10 cellular contexts compared by ENCODE assay signal in genomic region chr10:92242380-92242779, GRCh38. TPM values are rescaled to one million over a fixed set of nuclear protein-coding genes. Genes with fewer than 3 reads are reported as not detected.
DNase-seq lines count a peak whose midpoint lies in the region; ATAC-seq, FAIRE-seq and TF ChIP-seq lines count a peak whose summit lies in the region.
"Had no signal": no experiment of that assay in that cellular context is flagged by ENCODE, and none has a peak within 500 bp of the region (broad histone marks: within the 10 kb centered on the region; RNA-seq: fewer than 3 reads in every experiment).

No MANE protein-coding gene starts in this region.

- peaks cover 9% of the 10 kb centered on the region for H3K36me3 Mint-ChIP-seq in activated B cell treated with CpG ODN at 0.5 μM for 24 hours (ENCODE audit: low read depth)
- no peaks in the 10 kb centered on the region for H3K36me3 Mint-ChIP-seq in type B pancreatic cell

- H3K27me3 Mint-ChIP-seq in activated B cell treated with CpG ODN at 0.5 μM for 24 hours (no peaks in the 10 kb centered on the region), type B pancreatic cell (peaks cover 34% of the 10 kb centered on the region)

- H3K9me3 ChIP-seq in right atrium auricular region (no peaks in the 10 kb centered on the region), muscle layer of duodenum (ENCODE audit: control insufficient read depth in 1 of 2, low read length in 2 of 2) (no peaks in the 10 kb centered on the region)
- H3K9me3 ChIP-seq: BLaER1 had no signal

- CTCF ChIA-PET in activated B cell treated with CpG ODN at 0.5 μM for 24 hours (lab: Charles Lee), result no interaction called here

- H3K4me1 Mint-ChIP-seq in activated B cell treated with CpG ODN at 0.5 μM for 24 hours (peaks cover 39% of the 10 kb centered on the region), type B pancreatic cell (ENCODE audit: unreplicated experiment) (peaks cover 23% of the 10 kb centered on the region)

- intact Hi-C loops in Right ventricle myocardium inferior (cut with DNase I), result loop anchor here (5.0 kb wide), 1 partner anchor 190 kb away; no protein-coding TSS in a partner anchor
- intact Hi-C loops in activated B cell treated with CpG ODN at 0.5 μM for 24 hours (cut with micrococcal nuclease), result no loop called here

- H3K4me1 ChIP-seq in right atrium auricular region (peaks cover 0 to 35% of the 10 kb centered on the region in 2 donors), muscle layer of duodenum (ENCODE audit: control insufficient read depth in 1 of 2, insufficient read depth in 2 of 2, low read length in 2 of 2) (peaks cover 13 to 16% of the 10 kb centered on the region in 2 donors)

- H3K36me3 ChIP-seq in right atrium auricular region, result no peaks in the 10 kb centered on the region
- no peaks in the 10 kb centered on the region for H3K36me3 ChIP-seq in muscle layer of duodenum (ENCODE audit: control insufficient read depth in 1 of 2, insufficient read depth in 2 of 2, low read length in 2 of 2)

- no peaks in the 10 kb centered on the region for H3K9me3 Mint-ChIP-seq in activated B cell treated with CpG ODN at 0.5 μM for 24 hours
- H3K9me3 Mint-ChIP-seq in type B pancreatic cell, result no peaks in the 10 kb centered on the region
- H3K9me3 Mint-ChIP-seq: stimulated activated naive CD8-positive, alpha-beta T cell treated with anti-CD3 and anti-CD28 coated beads, Interleukin-15, amount 100 ng/mL, for 72 hours had no signal

- H3K27ac Mint-ChIP-seq in activated B cell treated with CpG ODN at 0.5 μM for 24 hours (no peak overlapping the region), type B pancreatic cell (no peak overlapping the region)
- H3K27ac Mint-ChIP-seq: stimulated activated naive CD8-positive, alpha-beta T cell treated with anti-CD3 and anti-CD28 coated beads, Interleukin-15, amount 100 ng/mL, for 72 hours had no signal

- no peak for TF ChIP-seq CTCF in right atrium auricular region (IDR thresholded peaks at IDR 0.05)
- no peak for TF ChIP-seq CTCF in activated B cell treated with CpG ODN at 0.5 μM for 24 hours (IDR thresholded peaks at IDR 0.05)
- TF ChIP-seq CTCF in type B pancreatic cell (conservative IDR thresholded peaks at IDR 0.05), result no peak

- ATAC-seq in Right ventricle myocardium inferior (no peak), activated B cell treated with CpG ODN at 0.5 μM for 24 hours (ENCODE audit: low read depth) (no peak)
- ATAC-seq: stimulated activated naive CD8-positive, alpha-beta T cell treated with anti-CD3 and anti-CD28 coated beads, Interleukin-15, amount 100 ng/mL, for 72 hours had no signal

- no peak for TF ChIP-seq POLR2A in GM12891 (IDR thresholded peaks at IDR 0.05; ENCODE audit: low read depth, low read length)

- H3K27ac ChIP-seq in right atrium auricular region (peak overlapping the region; percentile 92), muscle layer of duodenum (ENCODE audit: low read length) (peak overlapping the region; percentile 5)
- H3K27ac ChIP-seq: BLaER1 had no signal

- no peak for FAIRE-seq in GM12891 (lab: Jason Lieb, UNC)

- H3K4me3 ChIP-seq in right atrium auricular region (peak overlapping the region; percentile 38 to 73), muscle layer of duodenum (ENCODE audit: low read depth in 1 of 2, low read length in 2 of 2) (no peak overlapping the region)

- DNase-seq in right atrium auricular region (ENCODE audit: low spot score) (no peak), Right ventricle myocardium inferior (ENCODE audit: missing footprints) (no peak), activated B cell treated with CpG ODN at 0.5 μM for 24 hours (no peak), type B pancreatic cell (ENCODE audit: extremely low spot score, unreplicated experiment) (no peak), GM12891 (ENCODE audit: insufficient read length, low spot score) (no peak), NCI-H446 (lab: John Stamatoyannopoulos, UW) (no peak), NCI-H1105 treated with DMSO at 0.1 percent for 48 hours (lab: John Stamatoyannopoulos, UW) (no peak)
- DNase-seq: stimulated activated naive CD8-positive, alpha-beta T cell treated with anti-CD3 and anti-CD28 coated beads, Interleukin-15, amount 100 ng/mL, for 72 hours had no signal

- peak overlapping the region; percentile 13 for H3K4me3 Mint-ChIP-seq in activated B cell treated with CpG ODN at 0.5 μM for 24 hours
- H3K4me3 Mint-ChIP-seq in type B pancreatic cell, result peak overlapping the region; percentile 86

- H3K27me3 ChIP-seq in right atrium auricular region (no peaks in the 10 kb centered on the region), muscle layer of duodenum (ENCODE audit: low read depth, low read length) (no peaks in the 10 kb centered on the region)

- POLR2A ChIA-PET in activated B cell treated with CpG ODN at 0.5 μM for 24 hours (lab: Charles Lee), result no interaction called here

TF ChIP-seq in GM12891, 5 proteins besides CTCF, POLR2A, EP300 and RAD21:
- TF ChIP-seq TAF1 (IDR thresholded peaks at IDR 0.05; ENCODE audit: low read depth, low read length) (no peak), PAX5 (IDR thresholded peaks at IDR 0.05; ENCODE audit: insufficient read depth, low read length, severe bottlenecking) (no peak), POU2F2 (IDR thresholded peaks at IDR 0.05; ENCODE audit: low read depth, low read length) (no peak), POLR2AphosphoS5 (IDR thresholded peaks at IDR 0.05; ENCODE audit: low read depth, low read length) (no peak), SPI1 (IDR thresholded peaks at IDR 0.05; ENCODE audit: low read depth, low read length) (no peak)

RNA-seq across cellular contexts. Expression of gene CPEB3, which starts 48.5 kb away (rescaled TPM):
- total RNA-seq in right atrium auricular region (10 to 100 TPM in 1 of 2 donors, 1 to 10 TPM in 1; 6.9 to 11.4 TPM), Right ventricle myocardium inferior (14.1 TPM), activated B cell treated with CpG ODN at 0.5 μM for 24 hours (2.2 and 2.5 TPM in 2 replicates), type B pancreatic cell (ENCODE audit: low replicate concordance) (2.3 and 3.7 TPM in 2 replicates)
- polyA plus RNA-seq in GM12891 (2012; ENCODE audit: low read depth, missing spikeins), result 0.23 TPM

RNA-seq across cellular contexts. Expression of gene MARCHF5, which starts 48.6 kb away (rescaled TPM):
- 10 to 100 TPM in 1 of 2 donors, 1 to 10 TPM in 1; 8.5 to 11.6 TPM for total RNA-seq in right atrium auricular region
- total RNA-seq in Right ventricle myocardium inferior, result 36.5 TPM
- 21.6 and 26.5 TPM in 2 replicates for total RNA-seq in activated B cell treated with CpG ODN at 0.5 μM for 24 hours
- total RNA-seq in type B pancreatic cell (ENCODE audit: low replicate concordance), result 57.8 and 59.8 TPM in 2 replicates
- polyA plus RNA-seq in GM12891 (2012; ENCODE audit: low read depth, missing spikeins), result 11.6 TPM

Comparison
In these comparisons a context has a peak if more than half of its experiments do, and no peak if none do; other contexts are left out.
1. H3K4me3 ChIP-seq: peak in right atrium auricular region (2 of 2); none in muscle layer of duodenum (0 of 2).